ENCODE assay signal across 8 cellular contexts in genomic region chr18:3604626-3605408, GRCh38.
DNase-seq lines count a peak whose midpoint lies in the region; ATAC-seq, FAIRE-seq and TF ChIP-seq lines count a peak whose summit lies in the region.

No MANE protein-coding gene starts in this region.

- H3K27ac ChIP-seq in HepG2 (ENCODE audit: extremely low read length, insufficient read depth, low read length) = peak overlapping the region; percentile 93
- H3K27ac ChIP-seq in tibial artery = peak overlapping the region; percentile 88 to 94

- no peaks in the 10 kb centered on the region for H3K27me3 Mint-ChIP-seq in central memory CD8-positive, alpha-beta T cell

- in situ Hi-C loops in HepG2 (cut with HindIII; ENCODE audit: extremely low pct_ligation_motif_present, low pct_unique_long_range_greater_than_20kb) = loop anchor here (25.0 kb wide), 1 partner anchor 568 kb away; no protein-coding TSS in a partner anchor

- TF ChIP-seq RAD21 in HepG2 (CRISPR knock-in tag; IDR thresholded peaks at IDR 0.05) = no peak

- peak; percentile 67 for FAIRE-seq in HepG2 (lab: Jason Lieb, UNC)

- BruUV-seq in HepG2 (replicated peaks; lab: Mats Ljungman, UMichigan) = no TSS peak

- intact Hi-C loops in HepG2 (cut with micrococcal nuclease; ENCODE audit: unreplicated experiment) (loop anchor here (1.0 kb wide), 1 partner anchor 13 kb away; no protein-coding TSS in a partner anchor), tibial artery (cut with DNase I; ENCODE audit: low total_unique reads) (no loop called here)

- H3K27me3 ChIP-seq in BJ (ENCODE audit: control insufficient read depth, insufficient read depth, low read length) (no peaks in the 10 kb centered on the region), HepG2 (ENCODE audit: control insufficient read depth in 1 of 2, insufficient read depth in 2 of 2, low read length in 2 of 2) (no peaks in the 10 kb centered on the region), tibial artery (no peaks in the 10 kb centered on the region)

- H3K4me1 Mint-ChIP-seq in central memory CD8-positive, alpha-beta T cell = no peaks in the 10 kb centered on the region

- no peak overlapping the region for H2AFZ ChIP-seq in HepG2 (ENCODE audit: low read length)

- ATAC-seq in GM18873 (IDR thresholded peaks at IDR 0.05; ENCODE audit: low FRiP score, unreplicated experiment) (peak; percentile 96), HG03066 (IDR thresholded peaks at IDR 0.05; ENCODE audit: low read depth, unreplicated experiment) (peak; percentile 86), HepG2 (peak; percentile 78)
- peak; percentile 72 for ATAC-seq in central memory CD8-positive, alpha-beta T cell (replicated peaks; ENCODE audit: extremely low read depth, poor library complexity, severe bottlenecking)

- no peak for TF ChIP-seq CTCF in BJ (IDR thresholded peaks at IDR 0.05; ENCODE audit: insufficient read depth, low read depth, low read length)
- no peak for TF ChIP-seq CTCF in HepG2 (CRISPR knock-in tag; IDR thresholded peaks at IDR 0.05)
- TF ChIP-seq CTCF in tibial artery (IDR thresholded peaks at IDR 0.05) = no peak

- 8% methylated on average over 10 of the region's 10 CpGs for WGBS in HepG2 (ENCODE audit: low lambda C conversion rate)

- H3K36me3 Mint-ChIP-seq in central memory CD8-positive, alpha-beta T cell (ENCODE audit: insufficient read depth) = peaks cover 7% of the 10 kb centered on the region

- H3K4me2 ChIP-seq in HepG2 (ENCODE audit: low read depth, low read length) = peak overlapping the region; percentile 78

- H3K4me1 ChIP-seq in HepG2 (ENCODE audit: insufficient read depth, low read length) (peaks cover 74% of the 10 kb centered on the region), tibial artery (peaks cover 0 to 23% (median 10%) of the 10 kb centered on the region in 4 donors)

- H3K79me2 ChIP-seq in HepG2 (ENCODE audit: insufficient read depth, low read length) = peaks cover 2% of the 10 kb centered on the region

- H3K4me3 ChIP-seq in BJ (ENCODE audit: low read depth, low read length) (peak overlapping the region; percentile 45), HepG2 (replicated peaks in 1 of 3; ENCODE audit: insufficient read depth in 1 of 3, low read depth in 2 of 3, low read length in 3 of 3) (peak overlapping the region; percentile 42 to 45 (median 45); a peak in 5 of 6 replicates), tibial artery (peak overlapping the region; percentile 51 to 57)

- CTCF ChIA-PET in BJ (lab: Yijun Ruan, JAX) = interaction anchor here (0.9 to 3.3 kb wide), 8 partner anchors 10 to 323 kb away, joined by 3 to 47 read pairs (median 4); no protein-coding TSS in a partner anchor
- CTCF ChIA-PET in HepG2 (lab: Yijun Ruan, JAX; ENCODE audit: low intra/inter-chr PET ratio, low total read pairs) = no interaction called here

- TF ChIP-seq EP300 in HepG2 (IDR thresholded peaks at IDR 0.05; ENCODE audit: low read depth in 2 of 2, low read length in 2 of 2) (peak in 1 of 2 experiments; percentile 77; a peak in 1 of 4 replicates), HepG2 (CRISPR knock-in tag; IDR thresholded peaks at IDR 0.05; ENCODE audit: borderline replicate concordance) (peak; percentile 78)

- peak; percentile 97 for DNase-seq in BJ (ENCODE audit: low read depth)
- DNase-seq in central memory CD8-positive, alpha-beta T cell (ENCODE audit: low spot score in 2 of 2) = no peak
- DNase-seq in HepG2 (ENCODE audit: low spot score) = peak; percentile 93
- DNase-seq in tibial artery = no peak
- DNase-seq in NCI-H146 treated with DMSO at 0.1 percent for 48 hours (lab: John Stamatoyannopoulos, UW; ENCODE audit: unreplicated experiment) = no peak

- no peak overlapping the region for H3K4me3 Mint-ChIP-seq in central memory CD8-positive, alpha-beta T cell

- peak in 1 of 2 experiments; percentile 35; a peak in 1 of 4 replicates for TF ChIP-seq POLR2A in HepG2 (IDR thresholded peaks at IDR 0.05; ENCODE audit: insufficient read depth in 1 of 2, low read depth in 2 of 2, low read length in 2 of 2)

- H3K27ac Mint-ChIP-seq in central memory CD8-positive, alpha-beta T cell (ENCODE audit: low read depth) = no peak overlapping the region

- POLR2A ChIA-PET in BJ (lab: Charles Lee) = interaction anchor here (0.6 to 1.9 kb wide), 3 partner anchors 9 to 157 kb away, joined by 5 to 6 read pairs (median 6); no protein-coding TSS in a partner anchor
- POLR2A ChIA-PET in HepG2 (lab: Yijun Ruan, JAX) = interaction anchor here (0.5 to 11.2 kb wide), 14 partner anchors 9 to 157 kb away, joined by 3 to 271 read pairs (median 6); partner anchors contain the start of gene TGIF1

- no peaks in the 10 kb centered on the region for H3K9me3 Mint-ChIP-seq in central memory CD8-positive, alpha-beta T cell

- no peaks in the 10 kb centered on the region for H4K20me1 ChIP-seq in HepG2 (ENCODE audit: insufficient read depth, low read length)

- peak overlapping the region; percentile 74 for H3K9ac ChIP-seq in HepG2 (ENCODE audit: insufficient read depth, low read depth, low read length)

- H3K36me3 ChIP-seq in BJ (ENCODE audit: control insufficient read depth, insufficient read depth, low read length) = no peaks in the 10 kb centered on the region
- H3K36me3 ChIP-seq in HepG2 (replicated peaks in 1 of 2; ENCODE audit: control insufficient read depth in 1 of 2, insufficient read depth in 2 of 2, low read length in 2 of 2) = no peaks in the 10 kb centered on the region
- H3K36me3 ChIP-seq in tibial artery = no peaks in the 10 kb centered on the region

- H3K9me3 ChIP-seq in HepG2 (ENCODE audit: low read length) (no peaks in the 10 kb centered on the region), tibial artery (no peaks in the 10 kb centered on the region)

TF ChIP-seq in PFSK-1, 5 proteins besides CTCF, POLR2A, EP300 and RAD21:
- peak; percentile 51; the same call in 1 of the 2 replicates for TF ChIP-seq SIN3A (IDR thresholded peaks at IDR 0.05; ENCODE audit: borderline replicate concordance, insufficient read depth, low read length)
- TF ChIP-seq REST (IDR thresholded peaks at IDR 0.05; ENCODE audit: insufficient read depth in 1 of 2, low read depth in 2 of 2, low read length in 2 of 2) = no peak
- TF ChIP-seq TAF1 (IDR thresholded peaks at IDR 0.05; ENCODE audit: borderline replicate concordance, insufficient read depth, low read length) = peak; percentile 60; the same call in 1 of the 2 replicates

TF ChIP-seq in HepG2, 621 proteins besides CTCF, POLR2A, EP300 and RAD21 (continues in another document):
- peak; percentile 67 for TF ChIP-seq ZMYM3 (CRISPR knock-in tag; IDR thresholded peaks at IDR 0.05)
- TF ChIP-seq ZFP37 (CRISPR knock-in tag; IDR thresholded peaks at IDR 0.05; ENCODE audit: borderline replicate concordance) = no peak
- TF ChIP-seq ZNF609 (CRISPR knock-in tag; IDR thresholded peaks at IDR 0.05; ENCODE audit: borderline replicate concordance) = no peak
- TF ChIP-seq MTA3 (CRISPR knock-in tag; IDR thresholded peaks at IDR 0.05) = no peak
- no peak for TF ChIP-seq PRMT3 (CRISPR knock-in tag; IDR thresholded peaks at IDR 0.05; ENCODE audit: borderline replicate concordance, low read depth)
- TF ChIP-seq YY1 (IDR thresholded peaks at IDR 0.05; ENCODE audit: insufficient read depth, insufficient replicate concordance, low read depth, low read length) = no peak
- no peak for TF ChIP-seq ZXDC (CRISPR knock-in tag; IDR thresholded peaks at IDR 0.05)

Comparison
In these comparisons a context has a peak if more than half of its experiments do, and no peak if none do; other contexts are left out.
1. DNase-seq: peak in BJ (single experiment) and HepG2 (single experiment); none in central memory CD8-positive, alpha-beta T cell (0 of 2), tibial artery (0 of 2) and NCI-H146 treated with DMSO at 0.1 percent for 48 hours (single experiment).
2. Peak in every context shown above with its lines, with median percentiles within 50 percentile points of each other: H3K4me3 ChIP-seq and ATAC-seq.